In genomic region chr5:140346348-140347221, GRCh38 we compare ENCODE assay signal across 8 cellular contexts. TPM values are rescaled to one million over a fixed set of nuclear protein-coding genes. Genes with fewer than 3 reads are reported as not detected.
DNase-seq lines count a peak whose midpoint lies in the region; ATAC-seq and TF ChIP-seq lines count a peak whose summit lies in the region.

Gene HBEGF (minus strand): TSS chr5:140346603. CDS start chr5:140346328, 275 bp downstream.

- H3K27ac ChIP-seq in SU-DHL-6 (ENCODE audit: low read depth, low read length) (no peak within 1 kb of the TSS), angular gyrus (ENCODE audit: low read depth, low read length) (peak within 1 kb of the TSS; percentile 68)

- peak within 1 kb of the TSS; percentile 77 for H3K4me2 ChIP-seq in SU-DHL-6 (ENCODE audit: low read depth, low read length, poor library complexity, severe bottlenecking)

- H2AFZ ChIP-seq in SU-DHL-6 (ENCODE audit: low read depth, low read length, severe bottlenecking) = peak within 1 kb of the TSS; percentile 88

- TF ChIP-seq CTCF in GM10248 (IDR thresholded peaks at IDR 0.05; ENCODE audit: control extremely low read depth, extremely low read depth, low read depth, missing control alignments) (peak; percentile 47), LNCaP clone FGC (IDR thresholded peaks at IDR 0.05; ENCODE audit: control insufficient read depth, extremely low read depth, insufficient read depth) (peak; percentile 80), SU-DHL-6 (IDR thresholded peaks at IDR 0.05; ENCODE audit: insufficient read depth, low read length, poor library complexity, severe bottlenecking) (peak; percentile 13)

- no peaks in the 10 kb centered on the region for H3K27me3 ChIP-seq in SU-DHL-6 (ENCODE audit: low read length)

- DNase-seq in GM10248 (ENCODE audit: extremely low spot score) (peak; percentile 81), GOT3 (lab: John Stamatoyannopoulos, UW) (peak; percentile 55), LNCaP clone FGC (ENCODE audit: low read depth) (peak; percentile 71), left cardiac atrium (peak; percentile 86), pons (ENCODE audit: low spot score) (peak; percentile 77), NK-92 (lab: John Stamatoyannopoulos, UW; ENCODE audit: unreplicated experiment) (no peak)

- no peaks in the 10 kb centered on the region for H3K36me3 ChIP-seq in SU-DHL-6 (ENCODE audit: low read length)

- peak; percentile 89 for ATAC-seq in left cardiac atrium

- H4K20me1 ChIP-seq in SU-DHL-6 (ENCODE audit: low read depth, low read length) = no peaks in the 10 kb centered on the region

- H3K79me2 ChIP-seq in SU-DHL-6 (ENCODE audit: insufficient read depth, low read length) = no peaks in the 10 kb centered on the region

- peak within 1 kb of the TSS; percentile 34 for H3K9ac ChIP-seq in SU-DHL-6 (ENCODE audit: low read length)

- H3K4me3 ChIP-seq in LNCaP clone FGC (ENCODE audit: low read depth, low read length) (peak within 1 kb of the TSS; percentile 48), SU-DHL-6 (ENCODE audit: insufficient read depth, low read length, poor library complexity, severe bottlenecking) (peak within 1 kb of the TSS; percentile 34)

- no peaks in the 10 kb centered on the region for H3K9me3 ChIP-seq in SU-DHL-6 (ENCODE audit: insufficient read depth, low read length)

- no peaks in the 10 kb centered on the region for H3F3A ChIP-seq in SU-DHL-6 (ENCODE audit: insufficient read depth)

- POLR2A ChIA-PET in GM10248 (lab: Yijun Ruan, JAX) = interaction anchor here (0.6 to 1.3 kb wide), 5 partner anchors 8 to 365 kb away, joined by 3 to 5 read pairs (median 3); no protein-coding TSS in a partner anchor

- CTCF ChIA-PET in GM10248 (lab: Yijun Ruan, JAX) = interaction anchor here (0.6 to 15.0 kb wide), 21 partner anchors 7 to 377 kb away, joined by 3 to 462 read pairs (median 3); partner anchors contain the start of gene SLC4A9

- intact Hi-C loops in left cardiac atrium (cut with DNase I) = loop anchor here (5.0 to 10.0 kb wide), 2 partner anchors 52 to 169 kb away; partner anchors contain the start of gene CYSTM1 (in 1 of the 2)

- no peaks in the 10 kb centered on the region for H3K9me2 ChIP-seq in SU-DHL-6 (replicated peaks; ENCODE audit: insufficient read depth, low read length)

RNA-seq across cellular contexts. Expression of gene HBEGF, which starts in this region (rescaled TPM):
- total RNA-seq in left cardiac atrium = 10 to 100 TPM; 12.9 to 18.3 TPM

Comparison
In these comparisons a context has a peak if more than half of its experiments do, and no peak if none do; other contexts are left out.
1. CTCF ChIP-seq: peak in every context shown above with its lines; median percentile 80 in LNCaP clone FGC; 47 in GM10248; 13 in SU-DHL-6.